In the genomic region with DNA sequence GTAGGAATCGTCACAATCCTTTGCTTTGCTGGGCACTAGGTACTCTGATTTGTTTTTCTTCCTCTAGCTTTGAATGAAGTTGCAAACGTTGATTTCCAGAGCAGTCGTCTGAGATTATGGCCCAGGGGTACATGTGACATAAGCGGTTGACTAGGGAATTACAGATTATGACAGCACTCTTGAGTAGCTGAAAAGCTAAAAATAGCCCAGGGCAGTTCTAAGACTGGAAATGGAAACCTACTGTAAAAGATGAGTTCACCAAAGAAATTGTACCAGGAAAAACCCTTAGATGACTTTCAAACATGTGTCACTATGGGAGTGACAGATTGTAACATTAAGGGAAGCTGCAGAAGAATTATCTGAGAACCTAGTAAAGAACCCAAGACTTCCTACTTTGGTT, we compare ENCODE assay signal across 21 cellular contexts.
DNase-seq lines count a peak whose midpoint lies in the region; ATAC-seq, FAIRE-seq and TF ChIP-seq lines count a peak whose summit lies in the region.
"Had no signal": no experiment of that assay in that cellular context is flagged by ENCODE, and none has a peak within 500 bp of the region (broad histone marks: within the 10 kb centered on the region; RNA-seq: fewer than 3 reads in every experiment).

No MANE protein-coding gene starts in this region.

- no peak overlapping the region for H4K8ac ChIP-seq in IMR-90 (ENCODE audit: low read depth in 2 of 2, low read length in 2 of 2)

- peaks cover 4% of the 10 kb centered on the region for H3K4me1 Mint-ChIP-seq in glutamatergic neuron (ENCODE audit: low read depth, unreplicated experiment)

- POLR2A ChIA-PET in IMR-90 (lab: Charles Lee; ENCODE audit: unreplicated experiment) (no interaction called here), GM12878 (lab: Charles Lee) (interaction anchor here (0.6 to 1.1 kb wide), 2 partner anchors 11 to 37 kb away, joined by 4 read pairs; no protein-coding TSS in a partner anchor)

- TF ChIP-seq CTCF in GM12865 (IDR thresholded peaks at IDR 0.05; ENCODE audit: insufficient read depth, low read depth, low read length, missing control alignments) (no peak), IMR-90 (conservative IDR thresholded peaks at IDR 0.05; ENCODE audit: low read depth, low read length) (no peak), GM12878 (IDR thresholded peaks at IDR 0.05 in 2 of 3, conservative IDR thresholded peaks at IDR 0.05 in 1 of 3; ENCODE audit: control insufficient read depth in 2 of 3, extremely low read depth in 1 of 3, insufficient read depth in 1 of 3, low read depth in 3 of 3, low read length in 3 of 3) (no peak), mucosa of descending colon (IDR thresholded peaks at IDR 0.05) (no peak), glutamatergic neuron (IDR thresholded peaks at IDR 0.05; ENCODE audit: partially characterized antibody, unreplicated experiment) (no peak), lower leg skin (IDR thresholded peaks at IDR 0.05) (no peak)

- H3K56ac ChIP-seq in IMR-90 (ENCODE audit: extremely low read depth, insufficient read depth, low read length), result no peak overlapping the region

- H3K4me3 Mint-ChIP-seq in glutamatergic neuron (ENCODE audit: unreplicated experiment), result no peak overlapping the region
- H3K4me3 Mint-ChIP-seq: activated T-cell treated with anti-CD3 and anti-CD28 coated beads, Interleukin-2, amount 50 U/mL, for 4 hours; neural crest cell had no signal

- 0 out of 2 replicates have a peak, but pooled peaks cover 7% of the 10 kb centered on the region for H3K9me1 ChIP-seq in IMR-90 (ENCODE audit: insufficient read depth, low read length)

- H2AFZ ChIP-seq in IMR-90 (replicated peaks; ENCODE audit: low read length, poor library complexity) (no peak overlapping the region), GM12878 (ENCODE audit: control insufficient read depth, low read depth, low read length) (no peak overlapping the region)

- H4K20me1 ChIP-seq in IMR-90 (ENCODE audit: insufficient read depth, low read length) (no peaks in the 10 kb centered on the region; the same call in 1 of the 2 replicates), GM12878 (ENCODE audit: control insufficient read depth, insufficient read depth) (no peaks in the 10 kb centered on the region)

- no peaks in the 10 kb centered on the region for H3K9me3 Mint-ChIP-seq in glutamatergic neuron (ENCODE audit: unreplicated experiment)
- H3K9me3 Mint-ChIP-seq: activated T-cell treated with anti-CD3 and anti-CD28 coated beads, Interleukin-2, amount 50 U/mL, for 4 hours had no signal

- RAD21 ChIA-PET in GM12878 (lab: Charles Lee; ENCODE audit: unreplicated experiment), result interaction anchor here (0.9 kb wide), 1 partner anchor 14 kb away, joined by 4 read pairs; no protein-coding TSS in a partner anchor

- no peak overlapping the region for H3K27ac Mint-ChIP-seq in glutamatergic neuron (ENCODE audit: unreplicated experiment)

- H2BK20ac ChIP-seq in IMR-90 (ENCODE audit: low read depth, low read length), result no peak overlapping the region

- H3K9ac ChIP-seq in IMR-90 (ENCODE audit: low read depth, low read length) (no peak overlapping the region), GM12878 (ENCODE audit: control insufficient read depth, insufficient read depth, low read length) (no peak overlapping the region)

- no peak overlapping the region for H3K4me3 ChIP-seq in GM12865 (ENCODE audit: low read depth, low read length)
- H3K4me3 ChIP-seq in IMR-90 (ENCODE audit: insufficient read depth, low read depth, low read length), result no peak overlapping the region
- H3K4me3 ChIP-seq in GM12878, result no peak overlapping the region
- no peak overlapping the region for H3K4me3 ChIP-seq in mucosa of descending colon
- no peak overlapping the region for H3K4me3 ChIP-seq in lower leg skin (ENCODE audit: low read depth, poor library complexity, severe bottlenecking)
- H3K4me3 ChIP-seq: adrenal gland, MG63 had no signal

- TF ChIP-seq RAD21 in IMR-90 (IDR thresholded peaks at IDR 0.05; ENCODE audit: low read length) (no peak), GM12878 (IDR thresholded peaks at IDR 0.05; ENCODE audit: insufficient read depth, low read depth, low read length) (no peak)

- ATAC-seq in IMR-90 (ENCODE audit: low read depth), result no peak
- ATAC-seq in GM12878, result peak; percentile 15; the same call in 2 of the 3 replicates
- peak; percentile 10 for ATAC-seq in mucosa of descending colon

- peak; percentile 7 for DNase-seq in GM12865 (ENCODE audit: low read depth)
- peak; percentile 28 for DNase-seq in IMR-90
- no peak for DNase-seq in GM12878 (ENCODE audit: low read depth, low spot score)
- no peak for DNase-seq in mucosa of descending colon
- DNase-seq in glutamatergic neuron, result no peak
- DNase-seq in activated effector memory CD4-positive, alpha-beta T cell treated with Interleukin-2 at 50 U/mL for 16 hours, result no peak
- DNase-seq in lower leg skin (ENCODE audit: low spot score in 2 of 2), result no peak
- DNase-seq: activated CD4-positive, alpha-beta T cell treated with anti-CD3 and anti-CD28 coated beads, Interleukin-2, amount 50 U/mL, for 4 hours; activated T-cell treated with anti-CD3 and anti-CD28 coated beads, Interleukin-2, amount 50 U/mL, for 4 hours; adrenal gland; Calu3; GF-D8; mesendoderm; MG63; NCI-H2029 treated with DMSO at 0.1 percent for 48 hours; NCI-H524; stimulated activated CD4-positive, alpha-beta T cell treated with anti-CD3 and anti-CD28 coated beads, Interleukin-1b, Interleukin-23, amount 100 ng/mL, for 48 hours had no signal

- no peak overlapping the region for H4K91ac ChIP-seq in IMR-90 (ENCODE audit: insufficient read depth, low read depth, low read length)

- H3K9me3 ChIP-seq in IMR-90 (ENCODE audit: control insufficient read depth, insufficient read depth, low read length) (no peaks in the 10 kb centered on the region), GM12878 (replicated peaks; ENCODE audit: control insufficient read depth, insufficient read depth, low read length) (no peaks in the 10 kb centered on the region; the same call in 2 of the 3 replicates), mucosa of descending colon (no peaks in the 10 kb centered on the region)
- H3K9me3 ChIP-seq: adrenal gland, MG63 had no signal

- SMC1A ChIA-PET in GM12878 (lab: Charles Lee; ENCODE audit: uncharacterized antibody, unreplicated experiment), result interaction anchor here (0.7 to 1.0 kb wide), 3 partner anchors 12 to 55 kb away, joined by 3 to 5 read pairs (median 3); no protein-coding TSS in a partner anchor

- peaks cover 3% of the 10 kb centered on the region; the same call in 1 of the 2 replicates for H3K4me1 ChIP-seq in IMR-90 (ENCODE audit: control insufficient read depth, insufficient read depth, low read length)
- no peaks in the 10 kb centered on the region for H3K4me1 ChIP-seq in GM12878 (ENCODE audit: control insufficient read depth, insufficient read depth, low read length)
- no peaks in the 10 kb centered on the region for H3K4me1 ChIP-seq in mucosa of descending colon (ENCODE audit: low read depth)

- peaks cover 2% of the 10 kb centered on the region for H3K27me3 Mint-ChIP-seq in glutamatergic neuron (ENCODE audit: unreplicated experiment)

- 100% methylated on average over 3 of the region's 4 CpGs; no CpG with 5 or more reads in 1 of the 2 experiments for WGBS in IMR-90 (ENCODE audit: extremely low coverage in 2 of 2, insufficient read length in 1 of 2), 2 experiments
- 55% methylated on average over 4 of the region's 4 CpGs for WGBS in GM12878 (ENCODE audit: insufficient coverage, insufficient replicate concordance, low lambda C conversion rate, missing lambda C conversion rate)
- WGBS in lower leg skin, 2 donors, result 27 to 34% methylated on average over 4 of the region's 4 CpGs

- TF ChIP-seq POLR2A in IMR-90 (IDR thresholded peaks at IDR 0.05; ENCODE audit: low read depth, low read length) (no peak), GM12878 (IDR thresholded peaks at IDR 0.05; ENCODE audit: low read depth, low read length) (no peak), lower leg skin (IDR thresholded peaks at IDR 0.05) (no peak)

- H3K4me2 ChIP-seq in IMR-90 (ENCODE audit: low read depth, low read length) (no peak overlapping the region), GM12878 (ENCODE audit: control insufficient read depth, insufficient read depth) (no peak overlapping the region)

- H3K14ac ChIP-seq in IMR-90 (replicated peaks; ENCODE audit: low read depth, low read length), result no peak overlapping the region

- no peak for TF ChIP-seq EP300 in GM12878 (IDR thresholded peaks at IDR 0.05; ENCODE audit: borderline replicate concordance in 1 of 2, control insufficient read depth in 1 of 2, low read depth in 2 of 2, low read length in 2 of 2)

- H3K36me3 ChIP-seq in IMR-90 (ENCODE audit: control insufficient read depth, insufficient read depth, low read length), result 0 out of 2 replicates have a peak, but pooled peaks cover 2% of the 10 kb centered on the region
- H3K36me3 ChIP-seq in GM12878 (ENCODE audit: control insufficient read depth in 2 of 2, insufficient read depth in 2 of 2, low read length in 1 of 2), result no peaks in the 10 kb centered on the region
- no peaks in the 10 kb centered on the region for H3K36me3 ChIP-seq in mucosa of descending colon (ENCODE audit: low read depth)
- H3K36me3 ChIP-seq: adrenal gland, MG63 had no signal

- H3K4ac ChIP-seq in IMR-90 (ENCODE audit: low read depth, low read length), result no peak overlapping the region

- H3K36me3 Mint-ChIP-seq in glutamatergic neuron (ENCODE audit: unreplicated experiment), result no peaks in the 10 kb centered on the region

- in situ Hi-C loops in IMR-90 (cut with MboI; ENCODE audit: low sequenced_read_pairs) (no loop called here), GM12878 (cut with MboI) (no loop called here)

- H3K27me3 ChIP-seq in IMR-90 (ENCODE audit: control insufficient read depth, insufficient read depth, low read length) (no peaks in the 10 kb centered on the region), GM12878 (replicated peaks in 1 of 2; ENCODE audit: control insufficient read depth in 2 of 2, insufficient read depth in 2 of 2, low read length in 1 of 2) (no peaks in the 10 kb centered on the region)
- H3K27me3 ChIP-seq: adrenal gland, MG63 had no signal

- no peak overlapping the region for H2BK5ac ChIP-seq in IMR-90 (ENCODE audit: low read depth, low read length, poor library complexity, severe bottlenecking)

- no peak overlapping the region for H3K18ac ChIP-seq in IMR-90 (ENCODE audit: low read depth, low read length)

- dilution Hi-C loops in IMR-90 (cut with HindIII; ENCODE audit: low sequenced_read_pairs, unreplicated experiment), result no loop called here

- no peak overlapping the region for H2BK120ac ChIP-seq in IMR-90 (ENCODE audit: low read depth, low read length)

- no TSS peak for BruUV-seq in IMR-90 (replicated peaks; lab: Mats Ljungman, UMichigan)
- BruUV-seq in GM12878 (replicated peaks; lab: Mats Ljungman, UMichigan), result no TSS peak

- intact Hi-C loops in IMR-90 (cut with micrococcal nuclease) (no loop called here), GM12878 (cut with micrococcal nuclease; ENCODE audit: unreplicated experiment) (loop anchor here (10.0 kb wide), 1 partner anchor 150 kb away; no protein-coding TSS in a partner anchor), mucosa of descending colon (cut with DNase I, micrococcal nuclease) (no loop called here), lower leg skin (cut with DNase I; ENCODE audit: low total_unique reads) (no loop called here)

- H3K79me2 ChIP-seq in GM12878 (ENCODE audit: control insufficient read depth, insufficient read depth, low read length), result no peaks in the 10 kb centered on the region

- no peak for FAIRE-seq in GM12878 (lab: Jason Lieb, UNC)
- FAIRE-seq: colon, H54, TTC549 had no signal

- H3K27ac ChIP-seq in IMR-90 (ENCODE audit: insufficient read depth, low read length) (no peak overlapping the region), GM12878 (ENCODE audit: control insufficient read depth, insufficient read depth) (no peak overlapping the region)
- H3K27ac ChIP-seq: adrenal gland had no signal

- no peak overlapping the region for H4K5ac ChIP-seq in IMR-90 (ENCODE audit: low read depth, low read length)

- CTCF ChIA-PET in IMR-90 (lab: Yijun Ruan, JAX), result no interaction called here
- CTCF ChIA-PET in GM12878 (lab: Yijun Ruan, JAX), result interaction anchor here (0.8 to 1.3 kb wide), 4 partner anchors 12 to 34 kb away, joined by 3 to 4 read pairs (median 3); no protein-coding TSS in a partner anchor

- H2AK5ac ChIP-seq in IMR-90 (ENCODE audit: low read depth, low read length), result no peak overlapping the region

- no peak overlapping the region for H3K23ac ChIP-seq in IMR-90 (ENCODE audit: low read depth, low read length)

- no peak overlapping the region for H2AK9ac ChIP-seq in IMR-90 (replicated peaks; ENCODE audit: low read depth, low read length, poor library complexity)

- H2BK15ac ChIP-seq in IMR-90 (ENCODE audit: low read depth, low read length), result no peak overlapping the region

- H3K79me1 ChIP-seq in IMR-90 (ENCODE audit: low read depth in 1 of 2, low read length in 2 of 2), result peaks cover 30 to 45% of the 10 kb centered on the region in 2 experiments

Comparison
In these comparisons a context has a peak if more than half of its experiments do, and no peak if none do; other contexts are left out.
1. DNase-seq: peak in GM12865 (single experiment) and IMR-90 (single experiment); none in GM12878 (single experiment), mucosa of descending colon (0 of 3), glutamatergic neuron (single experiment), activated effector memory CD4-positive, alpha-beta T cell treated with Interleukin-2 at 50 U/mL for 16 hours (single experiment) and lower leg skin (0 of 2).